ENCODE assay signal across 31 cellular contexts in the genomic region with DNA sequence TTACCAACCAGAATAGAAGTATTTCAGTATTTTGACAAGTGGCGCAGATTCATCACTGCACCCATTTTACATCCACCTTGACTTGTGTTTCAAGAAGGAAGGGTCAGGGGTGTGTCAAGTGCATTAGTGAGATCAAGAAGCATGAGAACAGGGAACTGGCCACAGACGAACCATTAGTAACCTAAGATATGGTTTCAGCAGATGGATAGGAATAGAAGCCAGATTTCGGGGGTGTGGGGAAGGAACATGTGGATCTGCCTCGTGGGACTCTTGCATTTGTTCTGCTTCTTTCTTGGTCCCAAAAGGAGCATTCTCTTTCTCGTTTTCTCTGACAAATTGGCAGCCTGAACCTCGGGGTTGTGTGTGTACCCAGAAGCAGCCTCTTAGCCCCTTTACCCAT. TPM values are rescaled to one million over a fixed set of nuclear protein-coding genes. Genes with fewer than 3 reads are reported as not detected.
DNase-seq lines count a peak whose midpoint lies in the region; ATAC-seq and TF ChIP-seq lines count a peak whose summit lies in the region.
"Had no signal": no experiment of that assay in that cellular context is flagged by ENCODE, and none has a peak within 500 bp of the region (broad histone marks: within the 10 kb centered on the region; RNA-seq: fewer than 3 reads in every experiment).

No MANE protein-coding gene starts in this region.

- no peak for ATAC-seq in activated T-cell treated with anti-CD3 and anti-CD28 coated beads, Interleukin-2, amount 50 U/mL, for 4 hours
- ATAC-seq: activated CD8-positive, alpha-beta T cell treated with anti-CD3 and anti-CD28 coated beads for 36 hours; activated naive CD8-positive, alpha-beta T cell treated with anti-CD3 and anti-CD28 coated beads, Interleukin-2, amount 50 U/mL, for 24 hours; GM12878; T-cell had no signal

- no peaks in the 10 kb centered on the region for H3K27me3 ChIP-seq in left ventricle myocardium inferior (ENCODE audit: low read depth)
- no peaks in the 10 kb centered on the region for H3K27me3 ChIP-seq in parathyroid adenoma (ENCODE audit: control insufficient read depth, insufficient read depth, low read length)
- H3K27me3 ChIP-seq in tibial nerve = no peaks in the 10 kb centered on the region
- H3K27me3 ChIP-seq in MG63 = no peaks in the 10 kb centered on the region
- H3K27me3 ChIP-seq: BLaER1 treated with 17β-estradiol and CSF1 and Interleukin-3, amounts not matched to agents 10 nM and 100 nM; dorsolateral prefrontal cortex; SJCRH30; vagina had no signal

- intact Hi-C loops in left ventricle myocardium inferior (cut with micrococcal nuclease) = no loop called here

- H3K9me3 Mint-ChIP-seq in activated T-cell treated with anti-CD3 and anti-CD28 coated beads, Interleukin-2, amount 50 U/mL, for 4 hours = no peaks in the 10 kb centered on the region
- H3K9me3 Mint-ChIP-seq: activated CD8-positive, alpha-beta T cell treated with anti-CD3 and anti-CD28 coated beads for 36 hours; activated naive CD8-positive, alpha-beta T cell treated with anti-CD3 and anti-CD28 coated beads, Interleukin-2, amount 50 U/mL, for 24 hours; stimulated activated naive CD8-positive, alpha-beta T cell treated with anti-CD3 and anti-CD28 coated beads, Interleukin-15, Interleukin-2, amounts not matched to agents 100 ng/mL and 50 ng/mL, for 24 hours; T-cell had no signal

- no peaks in the 10 kb centered on the region for H3K9me3 ChIP-seq in left ventricle myocardium inferior (replicated peaks)
- no peaks in the 10 kb centered on the region for H3K9me3 ChIP-seq in parathyroid adenoma (ENCODE audit: control insufficient read depth, low read length)
- H3K9me3 ChIP-seq in tibial nerve = no peaks in the 10 kb centered on the region
- no peaks in the 10 kb centered on the region for H3K9me3 ChIP-seq in MG63
- H3K9me3 ChIP-seq: BLaER1 treated with 17β-estradiol and CSF1 and Interleukin-3, amounts not matched to agents 10 nM and 100 nM; Caco-2; neutrophil; SJCRH30; vagina had no signal

- H3K27me3 Mint-ChIP-seq in activated T-cell treated with anti-CD3 and anti-CD28 coated beads, Interleukin-2, amount 50 U/mL, for 4 hours (ENCODE audit: low read depth) = peaks cover 9% of the 10 kb centered on the region

- H3K4me1 ChIP-seq in left ventricle myocardium inferior = peaks cover 100% of the 10 kb centered on the region
- peaks cover 6% of the 10 kb centered on the region for H3K4me1 ChIP-seq in parathyroid adenoma
- peaks cover 0 to 70% (median 17%) of the 10 kb centered on the region in 4 donors for H3K4me1 ChIP-seq in tibial nerve

- no peak for TF ChIP-seq EP300 in tibial nerve (IDR thresholded peaks at IDR 0.05)

- TF ChIP-seq POLR2A in tibial nerve (IDR thresholded peaks at IDR 0.05) = no peak

- H3K4me1 Mint-ChIP-seq in activated T-cell treated with anti-CD3 and anti-CD28 coated beads, Interleukin-2, amount 50 U/mL, for 4 hours (ENCODE audit: low read depth) = no peaks in the 10 kb centered on the region
- H3K4me1 Mint-ChIP-seq: activated naive CD8-positive, alpha-beta T cell treated with anti-CD3 and anti-CD28 coated beads, Interleukin-2, amount 50 U/mL, for 24 hours; T-cell had no signal

- H3K9ac ChIP-seq in parathyroid adenoma = no peak overlapping the region
- H3K9ac ChIP-seq: BLaER1 treated with 17β-estradiol and CSF1 and Interleukin-3, amounts not matched to agents 10 nM and 100 nM had no signal

- H2AFZ ChIP-seq in parathyroid adenoma = no peak overlapping the region
- H2AFZ ChIP-seq: PC-9 had no signal

- H3K4me2 ChIP-seq in parathyroid adenoma (ENCODE audit: low read length) = no peak overlapping the region
- H3K4me2 ChIP-seq: BLaER1 treated with 17β-estradiol and CSF1 and Interleukin-3, amounts not matched to agents 10 nM and 100 nM; PC-9 had no signal

- no peaks in the 10 kb centered on the region for H3K36me3 ChIP-seq in left ventricle myocardium inferior
- no peaks in the 10 kb centered on the region for H3K36me3 ChIP-seq in parathyroid adenoma (ENCODE audit: control insufficient read depth, insufficient read depth, low read length)
- no peaks in the 10 kb centered on the region for H3K36me3 ChIP-seq in tibial nerve
- H3K36me3 ChIP-seq in MG63 = peaks cover 9% of the 10 kb centered on the region
- H3K36me3 ChIP-seq: BLaER1 treated with 17β-estradiol and CSF1 and Interleukin-3, amounts not matched to agents 10 nM and 100 nM; neutrophil; SJCRH30; vagina had no signal

- peak; percentile 15 for DNase-seq in NCI-H2171 (lab: John Stamatoyannopoulos, UW)
- DNase-seq in left ventricle myocardium inferior = no peak
- DNase-seq in tibial nerve (ENCODE audit: low spot score in 2 of 2) = no peak
- no peak for DNase-seq in MG63
- DNase-seq in T-helper 9 cell = no peak
- no peak for DNase-seq in activated CD8-positive, alpha-beta memory T cell treated with anti-CD3 and anti-CD28 coated beads, Interleukin-2, amount 50 U/mL, for 48 hours
- DNase-seq in activated T-cell treated with anti-CD3 and anti-CD28 coated beads, Interleukin-2, amount 50 U/mL, for 4 hours = no peak
- DNase-seq: activated CD4-positive, CD25-positive, alpha-beta regulatory T cell treated with anti-CD3 and anti-CD28 coated beads, Interleukin-2, amount 50 U/mL, for 72 hours; activated CD8-positive, alpha-beta T cell treated with anti-CD3 and anti-CD28 coated beads for 36 hours; activated gamma-delta T cell treated with Interleukin-2 at 50 U/mL for 16 hours; activated naive CD8-positive, alpha-beta T cell treated with anti-CD3 and anti-CD28 coated beads, Interleukin-2, amount 50 U/mL, for 24 hours; activated T-cell treated with anti-CD3 and anti-CD28 coated beads for 4 hours; Caco-2; cerebellar nuclear complex; dorsolateral prefrontal cortex; H7; hypothalamus; MV-4-11; NCI-H146; NCI-H524; PC-9; SJCRH30; stimulated activated CD4-positive, alpha-beta T cell treated with anti-CD3 and anti-CD28 coated beads, Interleukin-12 subunit alpha, Interleukin-12 subunit beta, amount 100 ng/mL, for 4 hours; stimulated activated CD4-positive, alpha-beta T cell treated with anti-CD3 and anti-CD28 coated beads, Interleukin-4, amount 100 ng/mL, for 24 hours; T-cell had no signal

- no peaks in the 10 kb centered on the region for H3K79me2 ChIP-seq in parathyroid adenoma

- no peak for TF ChIP-seq CTCF in left ventricle myocardium inferior (IDR thresholded peaks at IDR 0.05; ENCODE audit: borderline replicate concordance)
- TF ChIP-seq CTCF in parathyroid adenoma (IDR thresholded peaks at IDR 0.05) = no peak
- TF ChIP-seq CTCF in tibial nerve (IDR thresholded peaks at IDR 0.05) = no peak

- H3K4me3 ChIP-seq in left ventricle myocardium inferior (peak overlapping the region; percentile 10), parathyroid adenoma (ENCODE audit: low read depth, low read length) (no peak overlapping the region), tibial nerve (no peak overlapping the region), MG63 (no peak overlapping the region)
- H3K4me3 ChIP-seq: BLaER1 treated with 17β-estradiol and CSF1 and Interleukin-3, amounts not matched to agents 10 nM and 100 nM; dorsolateral prefrontal cortex; GM12878; PC-9; SJCRH30; vagina had no signal

- 54 to 67% methylated on average over 6 of the region's 6 CpGs for WGBS in tibial nerve, 2 donors

- no peak overlapping the region for H3K4me3 Mint-ChIP-seq in activated T-cell treated with anti-CD3 and anti-CD28 coated beads, Interleukin-2, amount 50 U/mL, for 4 hours
- H3K4me3 Mint-ChIP-seq: activated CD8-positive, alpha-beta T cell treated with anti-CD3 and anti-CD28 coated beads for 36 hours; activated naive CD8-positive, alpha-beta T cell treated with anti-CD3 and anti-CD28 coated beads, Interleukin-2, amount 50 U/mL, for 24 hours; stimulated activated naive CD8-positive, alpha-beta T cell treated with anti-CD3 and anti-CD28 coated beads, Interleukin-15, Interleukin-2, amounts not matched to agents 100 ng/mL and 50 ng/mL, for 24 hours; T-cell had no signal

- H3K27ac ChIP-seq in left ventricle myocardium inferior (replicated peaks) = peak overlapping the region; percentile 89
- peak overlapping the region; percentile 20 for H3K27ac ChIP-seq in parathyroid adenoma
- H3K27ac ChIP-seq in tibial nerve = peak overlapping the region in 3 of 4 donors; percentile 9 to 52 (median 28)
- H3K27ac ChIP-seq: BLaER1 treated with 17β-estradiol and CSF1 and Interleukin-3, amounts not matched to agents 10 nM and 100 nM; neutrophil; PC-9; SJCRH30 had no signal

- H3K36me3 Mint-ChIP-seq in activated T-cell treated with anti-CD3 and anti-CD28 coated beads, Interleukin-2, amount 50 U/mL, for 4 hours (ENCODE audit: insufficient read depth) = no peaks in the 10 kb centered on the region
- H3K36me3 Mint-ChIP-seq: T-cell had no signal

RNA-seq across cellular contexts. Expression of a gene that starts 9.6 kb away (rescaled TPM):
- 10.8 TPM for total RNA-seq in left ventricle myocardium inferior
- 10 to 100 TPM; 18.3 to 28.0 (median 24.2) TPM for total RNA-seq in tibial nerve
- total RNA-seq in MG63 (2014; rRNA removed; shearing (Covaris generic); ENCODE audit: low replicate concordance) = 25.4 and 32.4 TPM in 2 replicates
- total RNA-seq in activated T-cell treated with anti-CD3 and anti-CD28 coated beads, Interleukin-2, amount 50 U/mL, for 4 hours = not detected
- total RNA-seq: activated CD8-positive, alpha-beta T cell treated with anti-CD3 and anti-CD28 coated beads for 36 hours; GM12878 had no signal

RNA-seq across cellular contexts. Expression of a gene that starts 41.7 kb away (rescaled TPM):
- total RNA-seq in left ventricle myocardium inferior = 8.5 TPM
- total RNA-seq in tibial nerve = 10 to 100 TPM; 20.7 to 34.5 (median 26.7) TPM
- total RNA-seq in MG63 (2014; rRNA removed; shearing (Covaris generic); ENCODE audit: low replicate concordance) = 15.7 and 37.2 TPM in 2 replicates
- 10 to 100 TPM; 22.2 to 23.7 (median 22.4) TPM for total RNA-seq in activated T-cell treated with anti-CD3 and anti-CD28 coated beads, Interleukin-2, amount 50 U/mL, for 4 hours

Comparison
In these comparisons a context has a peak if more than half of its experiments do, and no peak if none do; other contexts are left out.
1. H3K27ac ChIP-seq: peak in every context shown above with its lines; median percentile 89 in left ventricle myocardium inferior; 28 in tibial nerve; 20 in parathyroid adenoma.
2. RNA of a gene that starts 9.6 kb away (total RNA-seq): 25.4 to 32.4 TPM in MG63, 18.3 to 28.0 TPM in tibial nerve and 10.8 TPM in left ventricle myocardium inferior (single experiment); not detected in activated T-cell treated with anti-CD3 and anti-CD28 coated beads, Interleukin-2, amount 50 U/mL, for 4 hours; every median in the first group is over 10 times any median in the second.